26 cellular contexts compared by ENCODE assay signal in the genomic region with DNA sequence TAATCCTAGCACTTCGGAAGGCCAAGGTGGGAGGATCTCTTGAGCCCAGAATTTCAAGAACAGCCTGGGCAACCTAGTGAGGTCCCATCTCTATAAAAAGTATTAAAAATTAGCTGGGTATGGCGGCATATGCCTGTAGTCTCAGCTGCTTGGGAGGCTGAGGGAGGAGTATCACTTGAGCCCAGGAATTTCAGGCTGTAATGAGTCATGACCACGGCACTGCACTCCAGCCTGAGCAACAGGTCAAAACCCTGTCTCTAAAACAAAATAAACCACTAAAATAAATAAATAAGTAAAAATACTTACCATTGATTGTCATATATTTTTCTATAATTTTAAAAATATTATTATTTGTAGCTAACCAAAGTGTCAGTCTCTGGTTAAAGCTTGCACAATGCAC.
A peak's percentile ranks its signal among the peaks of the same experiment; 100 is the strongest.
DNase-seq lines count a peak whose midpoint lies in the region; ATAC-seq, FAIRE-seq and TF ChIP-seq lines count a peak whose summit lies in the region.
"Had no signal": no experiment of that assay in that cellular context is flagged by ENCODE, and none has a peak within 500 bp of the region (broad histone marks: within the 10 kb centered on the region; RNA-seq: fewer than 3 reads in every experiment).

No MANE protein-coding gene starts in this region.

- peaks cover 44% of the 10 kb centered on the region for H3K4me1 ChIP-seq in PC-3 (ENCODE audit: insufficient read depth, low read length)
- H3K4me1 ChIP-seq: BLaER1, esophagus muscularis mucosa, HAP-1, left lung, upper lobe of left lung had no signal

- CTCF ChIA-PET in PC-3 (lab: Charles Lee) = no interaction called here

- H3K4me2 ChIP-seq in PC-3 (ENCODE audit: low read length) = no peak overlapping the region
- H3K4me2 ChIP-seq: BLaER1 had no signal

- H3K4me3 ChIP-seq in PC-3 (ENCODE audit: low read length) (no peak overlapping the region), bronchial epithelial cell (ENCODE audit: low read depth, low read length) (no peak overlapping the region)
- H3K4me3 ChIP-seq: BLaER1, esophagus muscularis mucosa, HAP-1, left lung, upper lobe of left lung had no signal

- H3K27me3 ChIP-seq in PC-3 (ENCODE audit: low read length) = no peaks in the 10 kb centered on the region
- H3K27me3 ChIP-seq in bronchial epithelial cell (ENCODE audit: control insufficient read depth, insufficient read depth, low read length) = no peaks in the 10 kb centered on the region
- H3K27me3 ChIP-seq: BLaER1, esophagus muscularis mucosa, left lung, upper lobe of left lung had no signal

- POLR2A ChIA-PET in PC-3 (lab: Charles Lee; ENCODE audit: unreplicated experiment) = no interaction called here

- ATAC-seq in PC-3 (no peak), HG02588 (IDR thresholded peaks at IDR 0.05; ENCODE audit: unreplicated experiment) (no peak), HG03045 (IDR thresholded peaks at IDR 0.05; ENCODE audit: unreplicated experiment) (no peak)
- ATAC-seq: left lung, sciatic nerve had no signal

- no peaks in the 10 kb centered on the region for H3F3A ChIP-seq in PC-3 (ENCODE audit: low read length, unreplicated experiment)

- H2AFZ ChIP-seq in PC-3 (ENCODE audit: low read length) = no peak overlapping the region

- TF ChIP-seq CTCF in PC-3 (conservative IDR thresholded peaks at IDR 0.05; ENCODE audit: low read depth, low read length) = no peak
- no peak for TF ChIP-seq CTCF in bronchial epithelial cell (IDR thresholded peaks at IDR 0.05; ENCODE audit: insufficient read depth, low read length, severe bottlenecking)

- no peaks in the 10 kb centered on the region for H3K36me3 ChIP-seq in PC-3 (ENCODE audit: low read depth, low read length)
- no peaks in the 10 kb centered on the region for H3K36me3 ChIP-seq in bronchial epithelial cell (ENCODE audit: control insufficient read depth, insufficient read depth, low read length)
- H3K36me3 ChIP-seq: BLaER1, esophagus muscularis mucosa, HAP-1, left lung, upper lobe of left lung had no signal

- DNase-seq in Daoy (ENCODE audit: low read depth) = peak; percentile 62
- peak; percentile 56 for DNase-seq in PC-3
- DNase-seq in bronchial epithelial cell (ENCODE audit: low read depth) = peak; percentile 73
- peak; percentile 48 for DNase-seq in kidney glomerular epithelial cell (lab: John Stamatoyannopoulos, UW)
- DNase-seq in activated CD8-positive, alpha-beta memory T cell treated with anti-CD3 and anti-CD28 coated beads, Interleukin-2, amount 50 U/mL, for 4 hours = no peak
- DNase-seq in effector CD8-positive, alpha-beta T cell (lab: John Stamatoyannopoulos, UW) = no peak
- DNase-seq: activated naive CD4-positive, alpha-beta T cell treated with anti-CD3 and anti-CD28 coated beads, Interleukin-2, amount 10 ng/mL, durations not matched to agents 7 days and 5 days; activated T-cell treated with anti-CD3 and anti-CD28 coated beads, Interleukin-2, amount 50 U/mL, for 48 hours; Calu3; Karpas-422; left lung; midbrain; NCI-H1092; NCI-H1930; NCI-H82; SHP77; stimulated activated CD4-positive, alpha-beta T cell treated with anti-CD3 and anti-CD28 coated beads, Interleukin-15, amount 100 ng/mL, for 24 hours; stimulated activated CD8-positive, alpha-beta memory T cell treated with anti-CD3 and anti-CD28 coated beads, Interleukin-4, amount 100 ng/mL, for 48 hours; upper lobe of left lung had no signal

- no peak for FAIRE-seq in bronchial epithelial cell (lab: Jason Lieb, UNC)
- FAIRE-seq: GM18507 had no signal

- H3K9me3 ChIP-seq in PC-3 (ENCODE audit: low read length) = no peaks in the 10 kb centered on the region
- H3K9me3 ChIP-seq: BLaER1, esophagus muscularis mucosa, HAP-1, left lung, upper lobe of left lung had no signal

- intact Hi-C loops in PC-3 (cut with micrococcal nuclease) = no loop called here

- no peak overlapping the region for H3K27ac ChIP-seq in PC-3 (ENCODE audit: low read length)
- H3K27ac ChIP-seq: BLaER1, esophagus muscularis mucosa, left lung, upper lobe of left lung had no signal

- no peaks in the 10 kb centered on the region for H3K79me2 ChIP-seq in PC-3 (ENCODE audit: low read length)

- no peak overlapping the region for H3K9ac ChIP-seq in PC-3 (ENCODE audit: low read length)
- H3K9ac ChIP-seq: BLaER1 had no signal

- H3K9me2 ChIP-seq in PC-3 (replicated peaks; ENCODE audit: low read length) = no peaks in the 10 kb centered on the region

- no TSS peak for BruUV-seq in PC-3 (replicated peaks; lab: Mats Ljungman, UMichigan)

- no peaks in the 10 kb centered on the region for H4K20me1 ChIP-seq in PC-3 (ENCODE audit: low read length)
- H4K20me1 ChIP-seq: BLaER1 had no signal

Comparison
In these comparisons a context has a peak if more than half of its experiments do, and no peak if none do; other contexts are left out.
1. DNase-seq: peak in Daoy (single experiment), PC-3 (single experiment), bronchial epithelial cell (single experiment) and kidney glomerular epithelial cell (single experiment); none in activated CD8-positive, alpha-beta memory T cell treated with anti-CD3 and anti-CD28 coated beads, Interleukin-2, amount 50 U/mL, for 4 hours (single experiment) and effector CD8-positive, alpha-beta T cell (single experiment).